Comparison of ENCODE assay signal across 1 cellular context in the genomic region with DNA sequence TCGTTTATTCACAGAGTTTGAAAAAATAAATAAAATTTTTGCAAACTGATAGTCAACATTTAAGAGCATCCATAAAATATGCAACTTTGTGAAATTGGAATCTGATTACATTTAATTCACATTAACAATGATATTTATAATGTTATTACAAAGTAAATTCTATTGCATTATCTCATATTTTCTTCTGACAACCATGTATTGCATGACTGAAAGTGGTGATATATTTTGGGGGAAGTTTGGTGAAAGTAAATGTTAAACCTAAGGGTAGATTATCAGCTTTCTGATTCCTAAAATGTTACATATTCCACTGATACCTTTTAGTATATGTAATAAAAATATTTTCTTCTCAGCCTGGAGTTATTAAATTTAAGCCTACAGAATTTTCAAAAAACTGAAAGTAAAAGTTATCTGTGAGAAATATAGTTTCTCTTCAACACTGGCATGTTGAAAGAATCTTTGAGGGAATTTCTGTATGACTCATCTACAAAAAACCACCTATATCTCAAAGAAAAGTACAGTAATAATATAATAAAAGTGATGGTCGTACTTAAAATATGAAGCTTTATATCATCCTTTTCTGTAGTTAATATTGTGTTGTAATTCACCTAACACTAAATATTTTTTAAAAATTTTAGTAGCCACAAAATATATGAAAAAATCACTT.
TF ChIP-seq lines count a peak whose summit lies in the region.

No MANE protein-coding gene starts in this region.

TF ChIP-seq in GM23338, 12 proteins besides CTCF, POLR2A, EP300 and RAD21:
- TF ChIP-seq ZNF114 (CRISPR knock-in tag; IDR thresholded peaks at IDR 0.05) = no peak
- no peak for TF ChIP-seq NANOG (IDR thresholded peaks at IDR 0.05; ENCODE audit: borderline replicate concordance)
- TF ChIP-seq POLR2AphosphoS5 (IDR thresholded peaks at IDR 0.05; ENCODE audit: low read depth) = no peak
- TF ChIP-seq STAT1 (IDR thresholded peaks at IDR 0.05; ENCODE audit: unreplicated experiment) = no peak
- TF ChIP-seq EZH2 (IDR thresholded peaks at IDR 0.05; ENCODE audit: low read depth, unreplicated experiment) = no peak
- no peak for TF ChIP-seq CREB1 (CRISPR knock-in tag; IDR thresholded peaks at IDR 0.05; ENCODE audit: low read depth)
- TF ChIP-seq, protein P1, sequence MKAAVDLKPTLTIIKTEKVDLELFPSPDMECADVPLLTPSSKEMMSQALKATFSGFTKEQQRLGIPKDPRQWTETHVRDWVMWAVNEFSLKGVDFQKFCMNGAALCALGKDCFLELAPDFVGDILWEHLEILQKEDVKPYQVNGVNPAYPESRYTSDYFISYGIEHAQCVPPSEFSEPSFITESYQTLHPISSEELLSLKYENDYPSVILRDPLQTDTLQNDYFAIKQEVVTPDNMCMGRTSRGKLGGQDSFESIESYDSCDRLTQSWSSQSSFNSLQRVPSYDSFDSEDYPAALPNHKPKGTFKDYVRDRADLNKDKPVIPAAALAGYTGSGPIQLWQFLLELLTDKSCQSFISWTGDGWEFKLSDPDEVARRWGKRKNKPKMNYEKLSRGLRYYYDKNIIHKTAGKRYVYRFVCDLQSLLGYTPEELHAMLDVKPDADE (IDR thresholded peaks at IDR 0.05) = no peak
- TF ChIP-seq, protein P2, sequence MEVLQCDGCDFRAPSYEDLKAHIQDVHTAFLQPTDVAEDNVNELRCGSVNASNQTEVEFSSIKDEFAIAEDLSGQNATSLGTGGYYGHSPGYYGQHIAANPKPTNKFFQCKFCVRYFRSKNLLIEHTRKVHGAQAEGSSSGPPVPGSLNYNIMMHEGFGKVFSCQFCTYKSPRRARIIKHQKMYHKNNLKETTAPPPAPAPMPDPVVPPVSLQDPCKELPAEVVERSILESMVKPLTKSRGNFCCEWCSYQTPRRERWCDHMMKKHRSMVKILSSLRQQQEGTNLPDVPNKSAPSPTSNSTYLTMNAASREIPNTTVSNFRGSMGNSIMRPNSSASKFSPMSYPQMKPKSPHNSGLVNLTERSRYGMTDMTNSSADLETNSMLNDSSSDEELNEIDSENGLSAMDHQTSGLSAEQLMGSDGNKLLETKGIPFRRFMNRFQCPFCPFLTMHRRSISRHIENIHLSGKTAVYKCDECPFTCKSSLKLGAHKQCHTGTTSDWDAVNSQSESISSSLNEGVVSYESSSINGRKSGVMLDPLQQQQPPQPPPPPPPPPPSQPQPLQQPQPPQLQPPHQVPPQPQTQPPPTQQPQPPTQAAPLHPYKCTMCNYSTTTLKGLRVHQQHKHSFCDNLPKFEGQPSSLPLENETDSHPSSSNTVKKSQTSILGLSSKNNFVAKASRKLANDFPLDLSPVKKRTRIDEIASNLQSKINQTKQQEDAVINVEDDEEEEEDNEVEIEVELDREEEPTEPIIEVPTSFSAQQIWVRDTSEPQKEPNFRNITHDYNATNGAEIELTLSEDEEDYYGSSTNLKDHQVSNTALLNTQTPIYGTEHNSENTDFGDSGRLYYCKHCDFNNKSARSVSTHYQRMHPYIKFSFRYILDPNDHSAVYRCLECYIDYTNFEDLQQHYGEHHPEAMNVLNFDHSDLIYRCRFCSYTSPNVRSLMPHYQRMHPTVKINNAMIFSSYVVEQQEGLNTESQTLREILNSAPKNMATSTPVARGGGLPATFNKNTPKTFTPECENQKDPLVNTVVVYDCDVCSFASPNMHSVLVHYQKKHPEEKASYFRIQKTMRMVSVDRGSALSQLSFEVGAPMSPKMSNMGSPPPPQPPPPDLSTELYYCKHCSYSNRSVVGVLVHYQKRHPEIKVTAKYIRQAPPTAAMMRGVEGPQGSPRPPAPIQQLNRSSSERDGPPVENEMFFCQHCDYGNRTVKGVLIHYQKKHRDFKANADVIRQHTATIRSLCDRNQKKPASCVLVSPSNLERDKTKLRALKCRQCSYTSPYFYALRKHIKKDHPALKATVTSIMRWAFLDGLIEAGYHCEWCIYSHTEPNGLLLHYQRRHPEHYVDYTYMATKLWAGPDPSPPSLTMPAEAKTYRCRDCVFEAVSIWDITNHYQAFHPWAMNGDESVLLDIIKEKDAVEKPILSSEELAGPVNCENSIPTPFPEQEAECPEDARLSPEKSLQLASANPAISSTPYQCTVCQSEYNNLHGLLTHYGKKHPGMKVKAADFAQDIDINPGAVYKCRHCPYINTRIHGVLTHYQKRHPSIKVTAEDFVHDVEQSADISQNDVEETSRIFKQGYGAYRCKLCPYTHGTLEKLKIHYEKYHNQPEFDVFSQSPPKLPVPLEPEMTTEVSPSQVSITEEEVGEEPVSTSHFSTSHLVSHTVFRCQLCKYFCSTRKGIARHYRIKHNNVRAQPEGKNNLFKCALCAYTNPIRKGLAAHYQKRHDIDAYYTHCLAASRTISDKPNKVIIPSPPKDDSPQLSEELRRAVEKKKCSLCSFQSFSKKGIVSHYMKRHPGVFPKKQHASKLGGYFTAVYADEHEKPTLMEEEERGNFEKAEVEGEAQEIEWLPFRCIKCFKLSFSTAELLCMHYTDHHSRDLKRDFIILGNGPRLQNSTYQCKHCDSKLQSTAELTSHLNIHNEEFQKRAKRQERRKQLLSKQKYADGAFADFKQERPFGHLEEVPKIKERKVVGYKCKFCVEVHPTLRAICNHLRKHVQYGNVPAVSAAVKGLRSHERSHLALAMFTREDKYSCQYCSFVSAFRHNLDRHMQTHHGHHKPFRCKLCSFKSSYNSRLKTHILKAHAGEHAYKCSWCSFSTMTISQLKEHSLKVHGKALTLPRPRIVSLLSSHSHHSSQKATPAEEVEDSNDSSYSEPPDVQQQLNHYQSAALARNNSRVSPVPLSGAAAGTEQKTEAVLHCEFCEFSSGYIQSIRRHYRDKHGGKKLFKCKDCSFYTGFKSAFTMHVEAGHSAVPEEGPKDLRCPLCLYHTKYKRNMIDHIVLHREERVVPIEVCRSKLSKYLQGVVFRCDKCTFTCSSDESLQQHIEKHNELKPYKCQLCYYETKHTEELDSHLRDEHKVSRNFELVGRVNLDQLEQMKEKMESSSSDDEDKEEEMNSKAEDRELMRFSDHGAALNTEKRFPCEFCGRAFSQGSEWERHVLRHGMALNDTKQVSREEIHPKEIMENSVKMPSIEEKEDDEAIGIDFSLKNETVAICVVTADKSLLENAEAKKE (CRISPR knock-in tag; IDR thresholded peaks at IDR 0.05) = no peak
- TF ChIP-seq, protein P3, sequence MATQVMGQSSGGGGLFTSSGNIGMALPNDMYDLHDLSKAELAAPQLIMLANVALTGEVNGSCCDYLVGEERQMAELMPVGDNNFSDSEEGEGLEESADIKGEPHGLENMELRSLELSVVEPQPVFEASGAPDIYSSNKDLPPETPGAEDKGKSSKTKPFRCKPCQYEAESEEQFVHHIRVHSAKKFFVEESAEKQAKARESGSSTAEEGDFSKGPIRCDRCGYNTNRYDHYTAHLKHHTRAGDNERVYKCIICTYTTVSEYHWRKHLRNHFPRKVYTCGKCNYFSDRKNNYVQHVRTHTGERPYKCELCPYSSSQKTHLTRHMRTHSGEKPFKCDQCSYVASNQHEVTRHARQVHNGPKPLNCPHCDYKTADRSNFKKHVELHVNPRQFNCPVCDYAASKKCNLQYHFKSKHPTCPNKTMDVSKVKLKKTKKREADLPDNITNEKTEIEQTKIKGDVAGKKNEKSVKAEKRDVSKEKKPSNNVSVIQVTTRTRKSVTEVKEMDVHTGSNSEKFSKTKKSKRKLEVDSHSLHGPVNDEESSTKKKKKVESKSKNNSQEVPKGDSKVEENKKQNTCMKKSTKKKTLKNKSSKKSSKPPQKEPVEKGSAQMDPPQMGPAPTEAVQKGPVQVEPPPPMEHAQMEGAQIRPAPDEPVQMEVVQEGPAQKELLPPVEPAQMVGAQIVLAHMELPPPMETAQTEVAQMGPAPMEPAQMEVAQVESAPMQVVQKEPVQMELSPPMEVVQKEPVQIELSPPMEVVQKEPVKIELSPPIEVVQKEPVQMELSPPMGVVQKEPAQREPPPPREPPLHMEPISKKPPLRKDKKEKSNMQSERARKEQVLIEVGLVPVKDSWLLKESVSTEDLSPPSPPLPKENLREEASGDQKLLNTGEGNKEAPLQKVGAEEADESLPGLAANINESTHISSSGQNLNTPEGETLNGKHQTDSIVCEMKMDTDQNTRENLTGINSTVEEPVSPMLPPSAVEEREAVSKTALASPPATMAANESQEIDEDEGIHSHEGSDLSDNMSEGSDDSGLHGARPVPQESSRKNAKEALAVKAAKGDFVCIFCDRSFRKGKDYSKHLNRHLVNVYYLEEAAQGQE (IDR thresholded peaks at IDR 0.05; ENCODE audit: unreplicated experiment) = no peak
TF ChIP-seq in GM23338: peak in this region for 0.
